In the genomic region with DNA sequence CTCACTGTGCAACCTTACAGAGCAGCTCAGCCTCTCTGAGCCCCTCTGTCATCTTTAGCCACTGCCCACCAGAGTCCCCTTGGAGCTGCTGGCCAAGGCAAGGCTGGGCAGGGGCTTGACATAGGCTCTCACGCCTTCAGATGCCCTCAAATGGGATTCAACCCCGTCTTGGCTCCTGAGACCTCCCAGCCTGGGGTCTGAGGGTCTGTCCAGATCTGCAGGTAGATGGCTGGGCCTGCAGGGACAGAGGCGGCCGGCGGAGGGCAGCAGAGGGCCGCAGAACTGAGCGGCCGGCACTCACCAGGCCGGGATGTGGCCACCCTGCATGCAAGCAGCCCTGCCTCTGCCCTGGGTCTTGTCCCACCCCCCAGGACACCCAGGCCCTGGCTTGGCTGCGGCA, we compare ENCODE assay signal across 8 cellular contexts. TPM values are rescaled to one million over a fixed set of nuclear protein-coding genes. Genes with fewer than 3 reads are reported as not detected.
DNase-seq lines count a peak whose midpoint lies in the region; ATAC-seq and TF ChIP-seq lines count a peak whose summit lies in the region.

No MANE protein-coding gene starts in this region.

- TF ChIP-seq CTCF in colonic mucosa (IDR thresholded peaks at IDR 0.05) (peak; percentile 78), right lobe of liver (IDR thresholded peaks at IDR 0.05) (peak; percentile 65 to 83 (median 77))

- H3K27ac ChIP-seq in colonic mucosa (no peak overlapping the region), right lobe of liver (no peak overlapping the region)

- intact Hi-C loops in colonic mucosa (cut with DNase I): no loop called here
- intact Hi-C loops in right lobe of liver (cut with DNase I): no loop called here

- DNase-seq in NCI-H187 (lab: John Stamatoyannopoulos, UW): peak; percentile 2 to 9
- DNase-seq in NCI-H187 treated with DMSO at 0.1 percent for 48 hours (lab: John Stamatoyannopoulos, UW): no peak
- peak; percentile 9 for DNase-seq in NCI-H1105 (lab: John Stamatoyannopoulos, UW)
- DNase-seq in activated CD4-positive, alpha-beta T cell treated with anti-CD3 and anti-CD28 coated beads for 48 hours: peak; percentile 71
- peak; percentile 55 for DNase-seq in colonic mucosa
- DNase-seq in right lobe of liver: peak; percentile 68 to 78 (median 75)
- DNase-seq in stimulated activated CD4-positive, alpha-beta T cell treated with anti-CD3 and anti-CD28 coated beads, TNF-alpha, amount 100 ng/mL, for 4 hours (ENCODE audit: low read depth in 3 of 3): peak in 2 of 3 experiments; percentile 12 to 31
- no peak for DNase-seq in NCI-H524 treated with DMSO at 0.1 percent for 48 hours (lab: John Stamatoyannopoulos, UW)

- H3K9ac ChIP-seq in colonic mucosa (ENCODE audit: low read depth in 2 of 2, low read length in 2 of 2): no peak overlapping the region

- peak; percentile 67 to 76 (median 72) for ATAC-seq in right lobe of liver

- no peak for TF ChIP-seq POLR2A in right lobe of liver (IDR thresholded peaks at IDR 0.05)

- H3K4me1 ChIP-seq in colonic mucosa (no peaks in the 10 kb centered on the region), right lobe of liver (peaks cover 0 to 15% (median 4%) of the 10 kb centered on the region in 4 donors)

- no peaks in the 10 kb centered on the region for H3K9me3 ChIP-seq in colonic mucosa
- no peaks in the 10 kb centered on the region for H3K9me3 ChIP-seq in right lobe of liver

- H3K36me3 ChIP-seq in colonic mucosa (no peaks in the 10 kb centered on the region), right lobe of liver (no peaks in the 10 kb centered on the region)

- H3K27me3 ChIP-seq in colonic mucosa (no peaks in the 10 kb centered on the region), right lobe of liver (no peaks in the 10 kb centered on the region)

- WGBS in right lobe of liver (ENCODE audit: insufficient coverage, low coverage, low lambda C conversion rate, missing lambda C conversion rate): no CpG with 5 or more reads among the region's 10 CpGs

- H3K4me3 ChIP-seq in colonic mucosa (no peak overlapping the region), right lobe of liver (no peak overlapping the region)

RNA-seq across cellular contexts. Expression of gene PRODH, which starts 18.2 kb away (rescaled TPM):
- total RNA-seq in colonic mucosa (10 to 100 TPM; 11.1 to 11.6 TPM), right lobe of liver (10 to 100 TPM in 1 of 6 experiments, 1 to 10 TPM in 4, under 1 TPM in 1; 0.86 to 31.0 (median 3.8) TPM)

RNA-seq across cellular contexts. Expression of gene DGCR6, which starts 48.2 kb away (rescaled TPM):
- under 1 TPM; 0.57 to 0.77 TPM for total RNA-seq in colonic mucosa
- 1 to 10 TPM in 5 of 6 experiments, under 1 TPM in 1; 0.92 to 5.1 (median 2.5) TPM for total RNA-seq in right lobe of liver

Comparison
In these comparisons a context has a peak if more than half of its experiments do, and no peak if none do; other contexts are left out.
1. DNase-seq: peak in NCI-H187 (2 of 2), NCI-H1105 (single experiment), activated CD4-positive, alpha-beta T cell treated with anti-CD3 and anti-CD28 coated beads for 48 hours (single experiment), colonic mucosa (single experiment), right lobe of liver (3 of 3) and stimulated activated CD4-positive, alpha-beta T cell treated with anti-CD3 and anti-CD28 coated beads, TNF-alpha, amount 100 ng/mL, for 4 hours (2 of 3); none in NCI-H187 treated with DMSO at 0.1 percent for 48 hours (single experiment) and NCI-H524 treated with DMSO at 0.1 percent for 48 hours (single experiment).